ENCODE assay signal across 33 cellular contexts in the genomic region with DNA sequence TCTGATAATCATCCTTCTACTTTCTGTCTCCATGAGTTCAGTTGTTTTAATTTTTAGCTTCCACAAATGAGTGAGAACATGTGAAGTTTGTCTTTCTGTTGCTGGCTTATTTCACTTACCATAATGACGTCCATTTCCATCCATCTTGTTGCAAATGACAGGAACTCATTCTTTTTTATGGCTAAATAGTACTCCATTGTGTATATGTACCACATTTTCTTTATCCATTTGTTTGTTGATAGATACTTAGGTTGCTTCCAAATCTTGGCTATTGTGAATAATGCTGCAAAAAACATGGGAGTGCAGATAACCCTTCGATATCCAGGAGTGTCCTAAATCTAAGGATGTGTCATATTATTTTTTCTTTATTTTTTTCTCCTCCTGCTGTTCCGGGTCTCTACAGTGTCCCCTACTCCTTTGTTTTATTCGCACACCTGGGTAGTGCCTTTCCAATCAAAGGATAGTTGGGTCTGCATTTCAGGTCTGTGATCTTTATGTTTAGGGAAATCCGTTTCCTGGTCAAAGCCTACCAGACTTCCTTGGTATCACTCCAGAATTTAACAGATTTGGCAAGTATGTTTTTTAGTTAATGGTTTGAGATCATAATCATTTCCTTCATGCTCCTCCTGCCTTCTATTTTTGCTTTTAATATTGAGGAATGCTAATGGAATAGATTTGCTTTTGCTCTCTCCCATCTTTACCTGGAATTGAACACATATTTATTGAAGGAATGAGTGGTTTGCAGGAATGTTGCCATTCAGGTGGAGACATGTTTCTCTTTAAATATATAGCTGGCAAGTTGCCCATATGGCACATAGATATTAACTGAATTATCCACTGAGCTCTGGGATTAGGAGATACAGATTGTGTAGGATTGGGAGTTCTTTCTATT. TPM values are rescaled to one million over a fixed set of nuclear protein-coding genes. Genes with fewer than 3 reads are reported as not detected.
A peak's percentile ranks its signal among the peaks of the same experiment; 100 is the strongest.
DNase-seq lines count a peak whose midpoint lies in the region; ATAC-seq and TF ChIP-seq lines count a peak whose summit lies in the region.
"Had no signal": no experiment of that assay in that cellular context is flagged by ENCODE, and none has a peak within 500 bp of the region (broad histone marks: within the 10 kb centered on the region; RNA-seq: fewer than 3 reads in every experiment).

No MANE protein-coding gene starts in this region.

- no peak overlapping the region for H3K4me3 ChIP-seq in epithelial cell of esophagus (ENCODE audit: low read length)
- no peak overlapping the region for H3K4me3 ChIP-seq in psoas muscle
- H3K4me3 ChIP-seq: BLaER1 treated with 17β-estradiol and CSF1 and Interleukin-3, amounts not matched to agents 10 nM and 100 nM; breast epithelium; gastroesophageal sphincter; mucosa of descending colon; pancreas; Peyer's patch; spleen; upper lobe of left lung had no signal

- TF ChIP-seq CTCF in RWPE1 (conservative IDR thresholded peaks at IDR 0.05; ENCODE audit: low read depth), result no peak
- no peak for TF ChIP-seq CTCF in epithelial cell of esophagus (IDR thresholded peaks at IDR 0.05; ENCODE audit: insufficient read depth, low read depth, low read length, missing control alignments)
- TF ChIP-seq CTCF in psoas muscle (IDR thresholded peaks at IDR 0.05), result no peak

- H3K4me1 ChIP-seq in psoas muscle, result peaks cover 66% of the 10 kb centered on the region

- H3K9me3 ChIP-seq in psoas muscle, result no peaks in the 10 kb centered on the region
- H3K9me3 ChIP-seq: breast epithelium, gastroesophageal sphincter, mucosa of descending colon, pancreas, Peyer's patch, upper lobe of left lung had no signal

- intact Hi-C loops in psoas muscle (cut with DNase I), result no loop called here

- no peak for ATAC-seq in psoas muscle
- ATAC-seq in HG03342 (IDR thresholded peaks at IDR 0.05; ENCODE audit: unreplicated experiment), result no peak
- ATAC-seq: activated CD4-positive, CD25-positive, alpha-beta regulatory T cell treated with anti-CD3 and anti-CD28 coated beads, Interleukin-2, amount 50 U/mL, for 24 hours; effector memory CD8-positive, alpha-beta T cell; gastroesophageal sphincter; mucosa of descending colon; pancreas; stimulated activated effector memory CD8-positive, alpha-beta T cell treated with anti-CD3 and anti-CD28 coated beads, Interleukin-12 subunit alpha, Interleukin-12 subunit beta, amount 100 ng/mL, for 72 hours had no signal

- CTCF ChIA-PET in RWPE1 (lab: Yijun Ruan, JAX), result no interaction called here

- no peak overlapping the region for H3K27ac ChIP-seq in RWPE1
- H3K27ac ChIP-seq in psoas muscle, result peak overlapping the region; percentile 66
- H3K27ac ChIP-seq: BLaER1 treated with 17β-estradiol and CSF1 and Interleukin-3, amounts not matched to agents 10 nM and 100 nM; breast epithelium; pancreas; Peyer's patch had no signal

- no peaks in the 10 kb centered on the region for H3K36me3 ChIP-seq in psoas muscle (ENCODE audit: insufficient read depth in 1 of 2, low read depth in 1 of 2)
- H3K36me3 ChIP-seq: BLaER1 treated with 17β-estradiol and CSF1 and Interleukin-3, amounts not matched to agents 10 nM and 100 nM; breast epithelium; gastroesophageal sphincter; pancreas; Peyer's patch; spleen; upper lobe of left lung had no signal

- POLR2A ChIA-PET in RWPE1 (lab: Yijun Ruan, JAX; ENCODE audit: low non-redundant PET), result no interaction called here

- WGBS in psoas muscle, 3 donors, result 72 to 82% (median 78%) methylated on average over 5 of the region's 5 CpGs

- H3K27me3 ChIP-seq in psoas muscle (ENCODE audit: insufficient read depth in 3 of 3, low read length in 2 of 3), result no peaks in the 10 kb centered on the region
- H3K27me3 ChIP-seq: BLaER1 treated with 17β-estradiol and CSF1 and Interleukin-3, amounts not matched to agents 10 nM and 100 nM; breast epithelium; gastroesophageal sphincter; pancreas; Peyer's patch; spleen; upper lobe of left lung had no signal

- DNase-seq in HT-29 (ENCODE audit: low spot score), result peak; percentile 78
- DNase-seq in RWPE1 (ENCODE audit: low spot score), result peak; percentile 17
- peak; percentile 82 for DNase-seq in epithelial cell of esophagus (ENCODE audit: low read depth)
- DNase-seq in psoas muscle, result no peak
- DNase-seq in NCI-H2029 (lab: John Stamatoyannopoulos, UW), result no peak
- DNase-seq in activated T-cell treated with anti-CD3 and anti-CD28 coated beads for 4 hours, result no peak
- DNase-seq: activated CD4-positive, alpha-beta T cell treated with anti-CD3 and anti-CD28 coated beads, Interleukin-2, amount 50 U/mL, for 48 hours; activated CD8-positive, alpha-beta memory T cell treated with anti-CD3 and anti-CD28 coated beads, Interleukin-2, amount 50 U/mL, for 4 hours; activated naive CD4-positive, alpha-beta T cell treated with anti-CD3 and anti-CD28 coated beads, Interleukin-2, amount 50 U/mL, for 16 hours; amniotic stem cell; DMS79; effector memory CD8-positive, alpha-beta T cell; GF-D8; HCEC 1CT; hypothalamus; immature natural killer cell; Kasumi-1; mucosa of descending colon; NCI-H1694 treated with DMSO at 0.1 percent for 48 hours; NCI-H2171 treated with DMSO at 0.1 percent for 48 hours; NCI-H510A treated with DMSO at 0.1 percent for 48 hours; nephron progenitor cell; pancreas; Peyer's patch; spleen; stimulated activated CD4-positive, alpha-beta T cell treated with anti-CD3 and anti-CD28 coated beads, Interleukin-2, amount 100 ng/mL, for 48 hours; upper lobe of left lung had no signal

RNA-seq across cellular contexts. Expression of a gene that starts 53.7 kb away (rescaled TPM):
- total RNA-seq in HT-29 (2014; rRNA removed; shearing (Covaris generic)), result 44.7 and 45.1 TPM in 2 replicates
- total RNA-seq in psoas muscle, result 100 to 1,000 TPM in 1 of 4 donors, 10 to 100 TPM in 3; 45.6 to 102 (median 76.1) TPM
- polyA plus RNA-seq in psoas muscle, result 10 to 100 TPM; 14.8 to 40.0 (median 15.7) TPM

Comparison
In these comparisons a context has a peak if more than half of its experiments do, and no peak if none do; other contexts are left out.
1. DNase-seq: peak in HT-29 (single experiment), RWPE1 (single experiment) and epithelial cell of esophagus (single experiment); none in psoas muscle (0 of 2), NCI-H2029 (single experiment) and activated T-cell treated with anti-CD3 and anti-CD28 coated beads for 4 hours (single experiment).